8 cellular contexts compared by ENCODE assay signal in the genomic region with DNA sequence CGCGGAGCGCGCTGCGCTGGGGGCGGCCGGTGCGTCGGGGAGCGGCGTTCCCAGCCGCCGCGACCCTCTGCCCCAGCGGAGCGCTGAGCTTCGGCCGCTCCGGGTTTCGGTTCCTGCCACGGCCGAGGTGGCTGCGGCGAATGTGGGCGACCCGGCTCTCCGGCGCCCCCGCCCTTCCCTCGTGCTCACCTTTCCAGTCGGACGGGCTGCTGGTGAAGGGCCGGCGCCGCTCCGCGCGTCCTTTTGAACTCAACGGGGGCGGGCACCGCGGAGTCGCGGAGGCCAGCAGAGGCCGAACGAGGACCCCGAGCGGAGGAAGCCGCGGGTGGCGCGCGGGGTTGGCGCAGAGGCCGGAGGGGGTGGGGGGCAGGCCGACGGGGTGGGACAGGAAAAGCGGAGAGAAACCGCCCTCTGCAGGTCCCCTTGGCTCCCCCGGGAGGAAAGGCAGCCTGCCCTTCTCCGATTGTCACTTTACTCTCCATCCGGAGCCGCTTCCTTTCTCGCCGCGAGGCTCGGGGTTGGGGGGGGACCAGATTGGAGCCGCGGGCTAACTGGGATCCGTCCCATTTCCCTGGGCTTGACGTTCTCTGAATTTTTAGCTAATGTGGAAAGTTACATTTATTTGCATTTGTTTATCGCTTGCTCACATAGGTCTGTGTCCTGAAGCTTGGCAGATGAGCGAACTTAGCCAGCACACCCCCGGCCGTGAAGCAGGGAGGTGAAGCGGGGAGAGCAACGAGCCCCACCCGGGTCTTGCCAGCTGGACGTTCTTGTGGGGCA. TPM values are rescaled to one million over a fixed set of nuclear protein-coding genes. Genes with fewer than 3 reads are reported as not detected.
DNase-seq lines count a peak whose midpoint lies in the region; ATAC-seq and TF ChIP-seq lines count a peak whose summit lies in the region.

A gene with protein sequence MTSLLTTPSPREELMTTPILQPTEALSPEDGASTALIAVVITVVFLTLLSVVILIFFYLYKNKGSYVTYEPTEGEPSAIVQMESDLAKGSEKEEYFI (minus strand): TSS at position 349 of the 780 bp plus-strand sequence. CDS start 1,137 bp downstream, outside the sequence.

- H3K9me3 ChIP-seq in muscle layer of duodenum (ENCODE audit: control insufficient read depth in 1 of 2, low read length in 2 of 2) (no peaks in the 10 kb centered on the region), testis (no peaks in the 10 kb centered on the region)

- no peak for TF ChIP-seq POLR2A in testis (IDR thresholded peaks at IDR 0.05)

- H3K27me3 ChIP-seq in muscle layer of duodenum (ENCODE audit: low read depth, low read length) (no peaks in the 10 kb centered on the region), testis (no peaks in the 10 kb centered on the region)

- H3K4me1 ChIP-seq in muscle layer of duodenum (ENCODE audit: control insufficient read depth in 1 of 2, insufficient read depth in 2 of 2, low read length in 2 of 2) (no peaks in the 10 kb centered on the region), testis (no peaks in the 10 kb centered on the region)

- TF ChIP-seq CTCF in epithelial cell of proximal tubule (conservative IDR thresholded peaks at IDR 0.05; ENCODE audit: low read depth, low read length) (no peak), testis (IDR thresholded peaks at IDR 0.05) (no peak)

- peak within 1 kb of the TSS; percentile 77 for H3K4me3 ChIP-seq in epithelial cell of proximal tubule (ENCODE audit: low read depth, low read length)
- peak within 1 kb of the TSS; percentile 70 to 82 for H3K4me3 ChIP-seq in muscle layer of duodenum (ENCODE audit: low read depth in 1 of 2, low read length in 2 of 2)
- H3K4me3 ChIP-seq in testis = peak within 1 kb of the TSS; percentile 78 to 83

- no peaks in the 10 kb centered on the region for H3K36me3 ChIP-seq in muscle layer of duodenum (ENCODE audit: control insufficient read depth in 1 of 2, insufficient read depth in 2 of 2, low read length in 2 of 2)
- no peaks in the 10 kb centered on the region for H3K36me3 ChIP-seq in testis (ENCODE audit: low read depth, missing control alignments)

- DNase-seq in DMS79 treated with DMSO at 0.1 percent for 48 hours (lab: John Stamatoyannopoulos, UW) = peak; percentile 11
- no peak for DNase-seq in DMS79 (lab: John Stamatoyannopoulos, UW)
- DNase-seq in NCI-H345 (lab: John Stamatoyannopoulos, UW) = peak; percentile 56
- DNase-seq in activated CD8-positive, alpha-beta memory T cell treated with anti-CD3 and anti-CD28 coated beads, Interleukin-2, amount 50 U/mL, for 48 hours = peak; percentile 70
- no peak for DNase-seq in epithelial cell of proximal tubule (ENCODE audit: low read depth)
- peak; percentile 48 for DNase-seq in testis

- peak; percentile 71 for ATAC-seq in HG02798 (IDR thresholded peaks at IDR 0.05; ENCODE audit: poor library complexity, unreplicated experiment)

- intact Hi-C loops in testis (cut with DNase I; ENCODE audit: low total_unique reads) = no loop called here

- WGBS in testis, 2 donors = 1% methylated on average over 22 to 41 of the region's 79 CpGs

- H3K27ac ChIP-seq in muscle layer of duodenum (ENCODE audit: low read length) (peak within 1 kb of the TSS; percentile 72), testis (peak within 1 kb of the TSS; percentile 68 to 76)

RNA-seq across cellular contexts. Expression of the gene that starts here (rescaled TPM):
- total RNA-seq in epithelial cell of proximal tubule = 29.3 and 42.2 TPM in 2 replicates
- total RNA-seq in testis = 10 to 100 TPM; 12.2 to 13.5 TPM
- polyA plus RNA-seq in testis (ENCODE audit: insufficient read depth, low read depth, low replicate concordance) = 16.0 TPM

Comparison
In these comparisons a context has a peak if more than half of its experiments do, and no peak if none do; other contexts are left out.
1. DNase-seq: peak in DMS79 treated with DMSO at 0.1 percent for 48 hours (single experiment), NCI-H345 (single experiment), activated CD8-positive, alpha-beta memory T cell treated with anti-CD3 and anti-CD28 coated beads, Interleukin-2, amount 50 U/mL, for 48 hours (single experiment) and testis (single experiment); none in DMS79 (single experiment) and epithelial cell of proximal tubule (single experiment).
2. Peak in every context shown above with its lines, with median percentiles within 50 percentile points of each other: H3K4me3 ChIP-seq.